Comparison of ENCODE assay signal across 1 cellular context in genomic region chr1:52659851-52660596, GRCh38.
TF ChIP-seq lines count a peak whose summit lies in the region.

No MANE protein-coding gene starts in this region.

TF ChIP-seq in HCT116, 20 proteins besides CTCF, POLR2A, EP300 and RAD21 (continued from another document):
- TF ChIP-seq MAX (IDR thresholded peaks at IDR 0.05) (no peak), EZH2 (IDR thresholded peaks at IDR 0.05) (no peak), ATF3 (IDR thresholded peaks at IDR 0.05) (no peak), POLR2AphosphoS5 (IDR thresholded peaks at IDR 0.05; ENCODE audit: low read depth, low read length) (no peak), ZNF274 (IDR thresholded peaks at IDR 0.05; ENCODE audit: low read depth, low read length) (no peak), EGR1 (IDR thresholded peaks at IDR 0.05; ENCODE audit: low read depth) (no peak), JUND (IDR thresholded peaks at IDR 0.05) (no peak), SIN3A (IDR thresholded peaks at IDR 0.05; ENCODE audit: low read depth) (no peak), YY1 (IDR thresholded peaks at IDR 0.05; ENCODE audit: extremely low read depth, insufficient replicate concordance, low read depth, low read length) (no peak), CBX3 (IDR thresholded peaks at IDR 0.05; ENCODE audit: low read depth) (no peak)
